In genomic region chr3:45656575-45657363, GRCh38 we compare ENCODE assay signal across 8 cellular contexts. TPM values are rescaled to one million over a fixed set of nuclear protein-coding genes. Genes with fewer than 3 reads are reported as not detected.
DNase-seq lines count a peak whose midpoint lies in the region; ATAC-seq, FAIRE-seq and TF ChIP-seq lines count a peak whose summit lies in the region.

No MANE protein-coding gene starts in this region.

- intact Hi-C loops in endothelial cell of umbilical vein (cut with micrococcal nuclease) = loop anchor here (1.0 to 2.0 kb wide), 5 partner anchors 9 to 619 kb away; no protein-coding TSS in a partner anchor

- no peak overlapping the region for H3K4me2 ChIP-seq in endothelial cell of umbilical vein (ENCODE audit: insufficient read depth, low read length)

- H3K4me3 ChIP-seq in endothelial cell of umbilical vein (replicated peaks in 1 of 3; ENCODE audit: insufficient read depth in 1 of 3, low read depth in 1 of 3, low read length in 3 of 3) = no peak overlapping the region

- H3K27ac ChIP-seq in endothelial cell of umbilical vein (ENCODE audit: insufficient read depth, low read depth, low read length) = no peak overlapping the region

- BruUV-seq in endothelial cell of umbilical vein (replicated peaks; lab: Mats Ljungman, UMichigan) = no TSS peak

- no peak overlapping the region for H3K9ac ChIP-seq in endothelial cell of umbilical vein (replicated peaks; ENCODE audit: extremely low read depth, insufficient read depth, low read length)

- H3K4me1 ChIP-seq in endothelial cell of umbilical vein (ENCODE audit: control insufficient read depth, extremely low read depth, insufficient read depth, low read length) = peaks cover 17% of the 10 kb centered on the region

- TF ChIP-seq CTCF in endothelial cell of umbilical vein (IDR thresholded peaks at IDR 0.05; ENCODE audit: extremely low read depth in 1 of 2, insufficient read depth in 1 of 2, low read depth in 1 of 2, low read length in 2 of 2) = peak; percentile 91 to 93

- H3K36me3 ChIP-seq in endothelial cell of umbilical vein (ENCODE audit: control insufficient read depth in 2 of 2, extremely low read depth in 1 of 2, insufficient read depth in 2 of 2, low read length in 2 of 2) = no peaks in the 10 kb centered on the region

- FAIRE-seq in endothelial cell of umbilical vein (lab: Jason Lieb, UNC) = peak; percentile 88

- peaks cover 29% of the 10 kb centered on the region for H3K79me2 ChIP-seq in endothelial cell of umbilical vein (ENCODE audit: control insufficient read depth, insufficient read depth, low read length)

- no peaks in the 10 kb centered on the region for H3K9me1 ChIP-seq in endothelial cell of umbilical vein (replicated peaks; ENCODE audit: control insufficient read depth, extremely low read depth, insufficient read depth, low read length)

- dilution Hi-C loops in endothelial cell of umbilical vein (cut with MboI; ENCODE audit: extremely low pct_ligation_motif_present, low sequenced_read_pairs) = no loop called here

- CTCF ChIA-PET in endothelial cell of umbilical vein (lab: Charles Lee) = interaction anchor here (1.0 to 4.1 kb wide), 30 partner anchors 9 to 616 kb away, joined by 3 to 73 read pairs (median 8); partner anchors contain the start of genes LIMD1, SACM1L and TMEM158

- H3K9me3 ChIP-seq in endothelial cell of umbilical vein (replicated peaks; ENCODE audit: control insufficient read depth, insufficient read depth, low read length) = no peaks in the 10 kb centered on the region

- H4K20me1 ChIP-seq in endothelial cell of umbilical vein (replicated peaks; ENCODE audit: control insufficient read depth, extremely low read depth, insufficient read depth, low read length) = no peaks in the 10 kb centered on the region

- POLR2A ChIA-PET in endothelial cell of umbilical vein (lab: Charles Lee) = no interaction called here

- H2AFZ ChIP-seq in endothelial cell of umbilical vein (ENCODE audit: low read depth, low read length) = no peak overlapping the region

- H3K27me3 ChIP-seq in endothelial cell of umbilical vein (ENCODE audit: control insufficient read depth in 2 of 2, insufficient read depth in 2 of 2, low read length in 2 of 2) = no peaks in the 10 kb centered on the region

- DNase-seq in AG08396 (ENCODE audit: low spot score) (peak; percentile 80), HT1080 (ENCODE audit: low read depth) (peak; percentile 88), NOMO-1 treated with DMSO at 0.1 percent for 48 hours (lab: John Stamatoyannopoulos, UW; ENCODE audit: unreplicated experiment) (peak; percentile 91), endothelial cell of umbilical vein (ENCODE audit: low read depth, low spot score) (peak; percentile 90), middle frontal gyrus (ENCODE audit: extremely low spot score, low spot score) (peak; percentile 74)
- DNase-seq in activated CD8-positive, alpha-beta memory T cell treated with anti-CD3 and anti-CD28 coated beads for 4 hours (ENCODE audit: low read depth in 2 of 2) = peak; percentile 66 to 75
- peak; percentile 72 to 78 for DNase-seq in stimulated activated CD8-positive, alpha-beta memory T cell treated with anti-CD3 and anti-CD28 coated beads, Interleukin-4, amount 100 ng/mL, for 4 hours (ENCODE audit: low read depth in 2 of 2, low spot score in 1 of 2)

- TF ChIP-seq POLR2A in endothelial cell of umbilical vein (IDR thresholded peaks at IDR 0.05; ENCODE audit: low read depth, low read length) = no peak

- ATAC-seq in GM18907 (IDR thresholded peaks at IDR 0.05; ENCODE audit: unreplicated experiment) = peak; percentile 64

TF ChIP-seq in endothelial cell of umbilical vein, 7 proteins besides CTCF, POLR2A, EP300 and RAD21:
- TF ChIP-seq MAX (IDR thresholded peaks at IDR 0.05; ENCODE audit: insufficient read depth, insufficient read length) (no peak), POLR2AphosphoS5 (IDR thresholded peaks at IDR 0.05; ENCODE audit: insufficient read depth, low read depth, low read length) (peak; percentile 36), FOS (IDR thresholded peaks at IDR 0.05; ENCODE audit: borderline replicate concordance, insufficient read depth, low read length) (peak; percentile 19), JUN (IDR thresholded peaks at IDR 0.05; ENCODE audit: borderline replicate concordance, insufficient read depth, insufficient read length, low read depth) (no peak), GATA2 (IDR thresholded peaks at IDR 0.05; ENCODE audit: insufficient read depth, insufficient read length, low read depth, low read length) (no peak), MYC (IDR thresholded peaks at IDR 0.05; ENCODE audit: low read depth, low read length) (no peak), EZH2 (IDR thresholded peaks at IDR 0.05; ENCODE audit: borderline replicate concordance, low read depth, low read length, severe bottlenecking) (no peak)

RNA-seq across cellular contexts. Expression of gene SACM1L, which starts 32.4 kb away (rescaled TPM):
- 29.5 and 33.1 TPM in 2 replicates for total RNA-seq in HT1080 (2014; rRNA removed; shearing (Covaris generic))
- 23.6 and 28.1 TPM in 2 replicates for polyA plus RNA-seq in HT1080 (2015; cell fraction: cytosol; rRNA removed)
- polyA plus RNA-seq in HT1080 (2015; cell fraction: nucleus; rRNA removed) = 55.2 and 59.8 TPM in 2 replicates
- 35.4 and 39.9 TPM in 2 replicates for total RNA-seq in endothelial cell of umbilical vein
- polyA plus RNA-seq in endothelial cell of umbilical vein = 9.1 and 11.9 TPM in 2 replicates
- 7.3 and 8.1 TPM in 2 replicates for polyA plus RNA-seq in endothelial cell of umbilical vein (2011; cell fraction: cytosol; rRNA removed)
- 46.6 and 57.5 TPM in 2 replicates for polyA plus RNA-seq in endothelial cell of umbilical vein (2011; cell fraction: nucleus; rRNA removed)
- polyA plus RNA-seq in endothelial cell of umbilical vein (2012) = 23.9 and 24.6 TPM in 2 replicates
- polyA minus RNA-seq in endothelial cell of umbilical vein = 39.4 and 43.0 TPM in 2 replicates
- polyA minus RNA-seq in endothelial cell of umbilical vein (2011; cell fraction: cytosol; rRNA and poly(A)+ RNA removed) = 24.6 TPM
- 53.3 and 80.0 TPM in 2 replicates for polyA minus RNA-seq in endothelial cell of umbilical vein (2011; cell fraction: nucleus; rRNA and poly(A)+ RNA removed)
